In the genomic region with DNA sequence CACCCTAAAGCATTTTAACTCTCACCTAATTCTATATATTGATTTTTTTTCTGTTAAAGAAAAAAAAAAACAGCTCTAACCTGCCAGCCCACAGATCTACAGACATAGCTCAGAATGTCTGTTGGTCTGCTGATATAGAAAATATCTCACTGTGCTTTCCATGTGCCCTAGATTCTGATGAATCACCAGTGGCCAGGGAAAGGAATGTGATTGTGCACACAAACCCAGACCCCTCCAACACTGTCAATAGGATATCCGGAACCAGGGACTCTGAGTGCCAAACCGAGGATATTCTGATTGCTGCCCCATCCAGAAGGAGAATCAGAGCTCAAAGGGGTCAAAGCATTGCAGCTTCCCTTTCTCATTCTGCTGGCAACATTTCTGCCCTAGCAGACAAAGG, we compare ENCODE assay signal across 33 cellular contexts. TPM values are rescaled to one million over a fixed set of nuclear protein-coding genes. Genes with fewer than 3 reads are reported as not detected.
"Had no signal": no experiment of that assay in that cellular context is flagged by ENCODE, and none has a peak within 500 bp of the region (broad histone marks: within the 10 kb centered on the region; RNA-seq: fewer than 3 reads in every experiment).

No MANE protein-coding gene starts in this region.

- H3K4me1 ChIP-seq: ascending aorta, breast epithelium had no signal

- DNase-seq: activated CD4-positive, alpha-beta T cell treated with anti-CD3 and anti-CD28 coated beads, Interleukin-2, amount 10 ng/mL, durations not matched to agents 24 days and 14 days; activated CD4-positive, alpha-beta T cell treated with anti-CD3 and anti-CD28 coated beads, Interleukin-2, amount 50 U/mL, for 4 hours; activated CD4-positive, CD25-positive, alpha-beta regulatory T cell; activated CD8-positive, alpha-beta T cell treated with anti-CD3 and anti-CD28 coated beads for 36 hours; activated gamma-delta T cell; activated naive CD4-positive, alpha-beta T cell treated with Interleukin-2 at 50 U/mL for 16 hours; activated naive CD8-positive, alpha-beta T cell treated with anti-CD3 and anti-CD28 coated beads, Interleukin-2, amount 10 ng/mL, durations not matched to agents 7 days and 5 days; activated T-cell treated with anti-CD3 and anti-CD28 coated beads, Interleukin-2, amount 50 U/mL, for 1 hour; activated T-cell treated with anti-CD3 and anti-CD28 coated beads, Interleukin-2, amount 50 U/mL, for 72 hours; amygdala; body of pancreas; Kasumi-1; KG1; MG63; NCI-H1048; NCI-H1105 treated with DMSO at 0.1 percent for 48 hours; NCI-H1436; NCI-H1694; NCI-H2029; NCI-H345; NCI-H526; NCI-H748 treated with DMSO at 0.1 percent for 48 hours; Right ventricle myocardium superior; SW 1271; T-helper 1 cell; T-helper 2 cell; T-helper 9 cell had no signal

- H3K9me3 ChIP-seq: ascending aorta, body of pancreas, breast epithelium, MG63 had no signal

- H3K4me3 ChIP-seq: ascending aorta, body of pancreas, breast epithelium, MG63 had no signal

- H3K9me3 Mint-ChIP-seq: activated CD4-positive, alpha-beta T cell treated with anti-CD3 and anti-CD28 coated beads, Interleukin-2, amount 10 ng/mL, durations not matched to agents 24 days and 14 days; activated CD8-positive, alpha-beta T cell treated with anti-CD3 and anti-CD28 coated beads for 36 hours; activated naive CD4-positive, alpha-beta T cell treated with anti-CD3 and anti-CD28 coated beads, Interleukin-2, amount 50 U/mL, for 24 hours; activated naive CD8-positive, alpha-beta T cell treated with anti-CD3 and anti-CD28 coated beads, Interleukin-2, amount 10 ng/mL, durations not matched to agents 7 days and 5 days; activated T-cell treated with anti-CD3 and anti-CD28 coated beads, Interleukin-2, amount 50 U/mL, for 72 hours; activated T-helper 2 cell treated with anti-CD3 and anti-CD28 coated beads, Interferon-gamma antibody, Interleukin-2, Interleukin-4, amounts not matched to agents 10 μg/mL and 5 μg/mL and 100 μg/mL, durations not matched to agents 14 hours and 24 hours and 36 hours had no signal

- H3K27me3 ChIP-seq: ascending aorta, body of pancreas, MG63 had no signal

- H3K27me3 Mint-ChIP-seq: activated CD4-positive, alpha-beta T cell treated with anti-CD3 and anti-CD28 coated beads, Interleukin-2, amount 10 ng/mL, durations not matched to agents 24 days and 14 days; activated naive CD4-positive, alpha-beta T cell treated with anti-CD3 and anti-CD28 coated beads, Interleukin-2, amount 50 U/mL, for 24 hours; activated naive CD8-positive, alpha-beta T cell treated with anti-CD3 and anti-CD28 coated beads, Interleukin-2, amount 10 ng/mL, durations not matched to agents 7 days and 5 days had no signal

- ATAC-seq: activated CD8-positive, alpha-beta T cell treated with anti-CD3 and anti-CD28 coated beads for 36 hours; activated T-cell treated with anti-CD3 and anti-CD28 coated beads, Interleukin-2, amount 50 U/mL, for 72 hours; body of pancreas had no signal

- H3K36me3 ChIP-seq: breast epithelium, MG63 had no signal

- H3K27ac ChIP-seq: ascending aorta, body of pancreas, breast epithelium, VCaP had no signal

- H3K4me3 Mint-ChIP-seq: activated CD4-positive, alpha-beta T cell treated with anti-CD3 and anti-CD28 coated beads, Interleukin-2, amount 10 ng/mL, durations not matched to agents 24 days and 14 days; activated CD8-positive, alpha-beta T cell treated with anti-CD3 and anti-CD28 coated beads for 36 hours; activated naive CD4-positive, alpha-beta T cell treated with anti-CD3 and anti-CD28 coated beads, Interleukin-2, amount 50 U/mL, for 24 hours; activated naive CD8-positive, alpha-beta T cell treated with anti-CD3 and anti-CD28 coated beads, Interleukin-2, amount 10 ng/mL, durations not matched to agents 7 days and 5 days; activated T-cell treated with anti-CD3 and anti-CD28 coated beads, Interleukin-2, amount 50 U/mL, for 72 hours had no signal

- H3K4me1 Mint-ChIP-seq: activated CD4-positive, alpha-beta T cell treated with anti-CD3 and anti-CD28 coated beads, Interleukin-2, amount 10 ng/mL, durations not matched to agents 24 days and 14 days; activated naive CD4-positive, alpha-beta T cell treated with anti-CD3 and anti-CD28 coated beads, Interleukin-2, amount 50 U/mL, for 24 hours; activated naive CD8-positive, alpha-beta T cell treated with anti-CD3 and anti-CD28 coated beads, Interleukin-2, amount 10 ng/mL, durations not matched to agents 7 days and 5 days had no signal

- H3K27ac Mint-ChIP-seq: activated CD4-positive, alpha-beta T cell treated with anti-CD3 and anti-CD28 coated beads, Interleukin-2, amount 10 ng/mL, durations not matched to agents 24 days and 14 days; activated CD8-positive, alpha-beta T cell treated with anti-CD3 and anti-CD28 coated beads for 36 hours; activated naive CD4-positive, alpha-beta T cell treated with anti-CD3 and anti-CD28 coated beads, Interleukin-2, amount 50 U/mL, for 24 hours; activated naive CD8-positive, alpha-beta T cell treated with anti-CD3 and anti-CD28 coated beads, Interleukin-2, amount 10 ng/mL, durations not matched to agents 7 days and 5 days; activated T-cell treated with anti-CD3 and anti-CD28 coated beads, Interleukin-2, amount 50 U/mL, for 72 hours; activated T-helper 2 cell treated with anti-CD3 and anti-CD28 coated beads, Interferon-gamma antibody, Interleukin-2, Interleukin-4, amounts not matched to agents 10 μg/mL and 5 μg/mL and 100 μg/mL, durations not matched to agents 14 hours and 24 hours and 36 hours had no signal

- H3K36me3 Mint-ChIP-seq: activated naive CD4-positive, alpha-beta T cell treated with anti-CD3 and anti-CD28 coated beads, Interleukin-2, amount 50 U/mL, for 24 hours; activated naive CD8-positive, alpha-beta T cell treated with anti-CD3 and anti-CD28 coated beads, Interleukin-2, amount 10 ng/mL, durations not matched to agents 7 days and 5 days had no signal

RNA-seq across cellular contexts. Expression of a gene that starts 12.1 kb away (rescaled TPM):
- total RNA-seq: OCI-LY7 had no signal
